9 cellular contexts compared by ENCODE assay signal in genomic region chr16:1102921-1103648, GRCh38. TPM values are rescaled to one million over a fixed set of nuclear protein-coding genes. Genes with fewer than 3 reads are reported as not detected.
DNase-seq lines count a peak whose midpoint lies in the region; ATAC-seq and TF ChIP-seq lines count a peak whose summit lies in the region.
"Had no signal": no experiment of that assay in that cellular context is flagged by ENCODE, and none has a peak within 500 bp of the region (broad histone marks: within the 10 kb centered on the region; RNA-seq: fewer than 3 reads in every experiment).

No MANE protein-coding gene starts in this region.

- H3K4me1 ChIP-seq in Peyer's patch (peaks cover 0 to 24% (median 6%) of the 10 kb centered on the region in 4 donors), heart left ventricle (peaks cover 0 to 20% (median 10%) of the 10 kb centered on the region in 12 donors), psoas muscle (peaks cover 8% of the 10 kb centered on the region)

- DNase-seq in NOMO-1 (lab: John Stamatoyannopoulos, UW; ENCODE audit: unreplicated experiment in 2 of 2) (peak; percentile 5 to 33), NOMO-1 treated with DMSO at 0.1 percent for 48 hours (lab: John Stamatoyannopoulos, UW; ENCODE audit: unreplicated experiment) (no peak), Peyer's patch (peak; percentile 54 to 81 (median 79)), heart left ventricle (peak in 4 of 5 donors; percentile 46 to 85 (median 56)), psoas muscle (peak; percentile 65 to 84), NCI-H226 (no peak)
- DNase-seq in activated effector memory CD4-positive, alpha-beta T cell treated with anti-CD3 and anti-CD28 coated beads, Interleukin-2, amount 50 U/mL, for 16 hours: peak; percentile 90

- TF ChIP-seq CTCF in Peyer's patch (IDR thresholded peaks at IDR 0.05) (peak; percentile 28 to 80 (median 74)), heart left ventricle (IDR thresholded peaks at IDR 0.05) (peak; percentile 52 to 75 (median 64)), psoas muscle (IDR thresholded peaks at IDR 0.05) (peak; percentile 65)

- H3K36me3 ChIP-seq in Peyer's patch (no peaks in the 10 kb centered on the region), heart left ventricle (no peaks in the 10 kb centered on the region), psoas muscle (ENCODE audit: insufficient read depth in 1 of 2, low read depth in 1 of 2) (no peaks in the 10 kb centered on the region)

- intact Hi-C loops in heart left ventricle (cut with DNase I): loop anchor here in 4 of 10 donors (1.0 to 2.0 kb wide), 5 partner anchors 46 to 392 kb away; no protein-coding TSS in a partner anchor
- intact Hi-C loops in psoas muscle (cut with DNase I): loop anchor here (1.0 kb wide), 2 partner anchors 46 to 47 kb away; no protein-coding TSS in a partner anchor

- peak overlapping the region in 3 of 4 donors; percentile 3 to 27 (median 12) for H3K4me3 ChIP-seq in Peyer's patch
- H3K4me3 ChIP-seq in heart left ventricle: peak overlapping the region in 4 of 12 donors; percentile 14 to 33 (median 24)
- peak overlapping the region; percentile 35 for H3K4me3 ChIP-seq in psoas muscle

- H3K27ac ChIP-seq in Peyer's patch (no peak overlapping the region), heart left ventricle (no peak overlapping the region), psoas muscle (no peak overlapping the region)

- peaks cover 0 to 13% of the 10 kb centered on the region in 2 donors for H3K27me3 ChIP-seq in Peyer's patch
- H3K27me3 ChIP-seq in heart left ventricle: peaks cover 14 to 73% (median 27%) of the 10 kb centered on the region in 9 donors
- peaks cover 0 to 54% (median 3%) of the 10 kb centered on the region in 3 donors for H3K27me3 ChIP-seq in psoas muscle (ENCODE audit: insufficient read depth in 3 of 3, low read length in 2 of 3)

- 2 to 6% (median 4%) methylated on average over 23 to 61 of the region's 61 CpGs for WGBS in heart left ventricle, 4 donors
- WGBS in psoas muscle, 3 donors: 3 to 13% (median 8%) methylated on average over 16 to 61 of the region's 61 CpGs

- no peaks in the 10 kb centered on the region for H3K9me3 ChIP-seq in Peyer's patch
- no peaks in the 10 kb centered on the region for H3K9me3 ChIP-seq in heart left ventricle
- no peaks in the 10 kb centered on the region for H3K9me3 ChIP-seq in psoas muscle

- ATAC-seq in heart left ventricle: peak in 2 of 4 donors; percentile 34 to 50
- peak; percentile 59 to 68 (median 64) for ATAC-seq in psoas muscle
- ATAC-seq in HG03457 (IDR thresholded peaks at IDR 0.05; ENCODE audit: unreplicated experiment): no peak

- TF ChIP-seq POLR2A in Peyer's patch (IDR thresholded peaks at IDR 0.05): no peak
- no peak for TF ChIP-seq POLR2A in heart left ventricle (IDR thresholded peaks at IDR 0.05)

RNA-seq across cellular contexts. Expression of gene C1QTNF8, which starts 7.0 kb away (rescaled TPM):
- not detected for total RNA-seq in Peyer's patch
- total RNA-seq in heart left ventricle: not detected
- polyA plus RNA-seq in heart left ventricle: not detected
- total RNA-seq in psoas muscle: not detected
- polyA plus RNA-seq in psoas muscle: not detected
- total RNA-seq: glomerular endothelial cell had no signal

RNA-seq across cellular contexts. Expression of gene SSTR5, which starts 30.5 kb away (rescaled TPM):
- total RNA-seq in Peyer's patch: 1 to 10 TPM in 2 of 4 donors, not detected in 2; 1.5 to 2.1 TPM
- 10 to 100 TPM in 3 of 9 donors, 1 to 10 TPM in 5, under 1 TPM in 1; 0.39 to 20.1 (median 6.5) TPM for total RNA-seq in heart left ventricle
- polyA plus RNA-seq in heart left ventricle: 1 to 10 TPM in 1 of 2 donors, under 1 TPM in 1; 0.22 to 1.3 TPM
- total RNA-seq in psoas muscle: under 1 TPM in 1 of 4 donors, not detected in 3; 0.32 TPM
- polyA plus RNA-seq in psoas muscle: under 1 TPM; 0.03 to 0.13 (median 0.04) TPM
- total RNA-seq: glomerular endothelial cell had no signal

RNA-seq across cellular contexts. Expression of gene CACNA1H, which starts 49.8 kb away (rescaled TPM):
- total RNA-seq in Peyer's patch (10 to 100 TPM in 2 of 4 donors, 1 to 10 TPM in 2; 4.0 to 28.9 (median 9.7) TPM), heart left ventricle (10 to 100 TPM in 2 of 9 donors, 1 to 10 TPM in 7; 1.6 to 14.6 (median 2.6) TPM), psoas muscle (1 to 10 TPM; 2.0 to 5.9 (median 3.0) TPM)
- polyA plus RNA-seq in heart left ventricle (1 to 10 TPM; 5.3 to 6.2 TPM), psoas muscle (1 to 10 TPM; 1.8 to 2.3 (median 2.0) TPM)

Comparison
In these comparisons a context has a peak if more than half of its experiments do, and no peak if none do; other contexts are left out.
1. DNase-seq: peak in NOMO-1 (2 of 2), Peyer's patch (3 of 3), activated effector memory CD4-positive, alpha-beta T cell treated with anti-CD3 and anti-CD28 coated beads, Interleukin-2, amount 50 U/mL, for 16 hours (single experiment), heart left ventricle (4 of 5) and psoas muscle (2 of 2); none in NOMO-1 treated with DMSO at 0.1 percent for 48 hours (single experiment) and NCI-H226 (single experiment).
2. Peak in every context shown above with its lines, with median percentiles within 50 percentile points of each other: CTCF ChIP-seq.